In genomic region chr7:77757589-77757988, GRCh38 we compare ENCODE assay signal across 9 cellular contexts. TPM values are rescaled to one million over a fixed set of nuclear protein-coding genes. Genes with fewer than 3 reads are reported as not detected.
DNase-seq lines count a peak whose midpoint lies in the region; ATAC-seq and TF ChIP-seq lines count a peak whose summit lies in the region.
"Had no signal": no experiment of that assay in that cellular context is flagged by ENCODE, and none has a peak within 500 bp of the region (broad histone marks: within the 10 kb centered on the region; RNA-seq: fewer than 3 reads in every experiment).

No MANE protein-coding gene starts in this region.

- ATAC-seq in GM18867 (IDR thresholded peaks at IDR 0.05; ENCODE audit: unreplicated experiment) (peak; percentile 93), GM21515 (IDR thresholded peaks at IDR 0.05; ENCODE audit: unreplicated experiment) (peak; percentile 91), HG03342 (IDR thresholded peaks at IDR 0.05; ENCODE audit: unreplicated experiment) (peak; percentile 91), natural killer cell (peak in 1 of 3 donors; percentile 32), WTC11 (no peak)

- H3K9me3 Mint-ChIP-seq in natural killer cell: no peaks in the 10 kb centered on the region
- no peaks in the 10 kb centered on the region for H3K9me3 Mint-ChIP-seq in WTC11

- intact Hi-C loops in natural killer cell (cut with micrococcal nuclease): loop anchor here (5.0 kb wide), 1 partner anchor 60 kb away; the partner anchor contains the start of gene RSBN1L

- TF ChIP-seq CTCF in natural killer cell (IDR thresholded peaks at IDR 0.05): no peak
- TF ChIP-seq CTCF in WTC11 (IDR thresholded peaks at IDR 0.05): no peak

- POLR2A ChIA-PET in WTC11 (lab: Charles Lee): no interaction called here

- CTCF ChIA-PET in WTC11 (lab: Charles Lee): interaction anchor here (3.5 kb wide), 1 partner anchor 106 kb away, joined by 13 read pairs; no protein-coding TSS in a partner anchor

- H3K4me3 Mint-ChIP-seq in natural killer cell (no peak overlapping the region), WTC11 (no peak overlapping the region)

- DNase-seq in natural killer cell (no peak), WTC11 (ENCODE audit: low spot score) (no peak), GDM1 (lab: John Stamatoyannopoulos, UW) (no peak), KG1 (lab: John Stamatoyannopoulos, UW) (no peak)
- DNase-seq: NCI-H1048, SK-N-SH had no signal

- peak overlapping the region; percentile 69 to 71 for H3K27ac Mint-ChIP-seq in natural killer cell
- no peak overlapping the region for H3K27ac Mint-ChIP-seq in WTC11

- H3K4me1 Mint-ChIP-seq in natural killer cell (peaks cover 34 to 39% of the 10 kb centered on the region in 2 donors), WTC11 (no peaks in the 10 kb centered on the region)

- no peaks in the 10 kb centered on the region for H3K27me3 Mint-ChIP-seq in natural killer cell (ENCODE audit: low read depth in 2 of 2)
- H3K27me3 Mint-ChIP-seq in WTC11 (ENCODE audit: low read depth): no peaks in the 10 kb centered on the region

- no peaks in the 10 kb centered on the region for H3K36me3 Mint-ChIP-seq in natural killer cell
- H3K36me3 Mint-ChIP-seq in WTC11: no peaks in the 10 kb centered on the region

TF ChIP-seq in WTC11, 78 proteins besides CTCF, POLR2A, EP300 and RAD21:
- TF ChIP-seq CREB1 (CRISPR knock-in tag; IDR thresholded peaks at IDR 0.05): no peak
- TF ChIP-seq ZNF263 (CRISPR knock-in tag; IDR thresholded peaks at IDR 0.05; ENCODE audit: low read depth): no peak
- no peak for TF ChIP-seq ZNF281 (CRISPR knock-in tag; IDR thresholded peaks at IDR 0.05)
- no peak for TF ChIP-seq USF2 (CRISPR knock-in tag; IDR thresholded peaks at IDR 0.05)
- TF ChIP-seq ESRRA (CRISPR knock-in tag; IDR thresholded peaks at IDR 0.05; ENCODE audit: borderline replicate concordance): no peak
- TF ChIP-seq NFYB (CRISPR knock-in tag; conservative IDR thresholded peaks at IDR 0.05; ENCODE audit: low read depth): no peak
- no peak for TF ChIP-seq JUN (CRISPR knock-in tag; IDR thresholded peaks at IDR 0.05)
- no peak for TF ChIP-seq CREM (CRISPR knock-in tag; IDR thresholded peaks at IDR 0.05)
- TF ChIP-seq IRF1 (CRISPR knock-in tag; IDR thresholded peaks at IDR 0.05): no peak

RNA-seq across cellular contexts. Expression of gene TMEM60, which starts 40.6 kb away (rescaled TPM):
- 1 to 10 TPM; 3.4 to 5.2 (median 3.9) TPM for total RNA-seq in natural killer cell
- total RNA-seq in WTC11 (2021): 21.5 to 23.7 TPM (median 23.4 TPM) in 3 replicates

RNA-seq across cellular contexts. Expression of gene PHTF2, which starts 41.0 kb away (rescaled TPM):
- 10 to 100 TPM; 23.1 to 26.9 (median 26.4) TPM for total RNA-seq in natural killer cell
- total RNA-seq in WTC11 (2021): 17.9 to 20.1 TPM (median 19.7 TPM) in 3 replicates
